In the genomic region with DNA sequence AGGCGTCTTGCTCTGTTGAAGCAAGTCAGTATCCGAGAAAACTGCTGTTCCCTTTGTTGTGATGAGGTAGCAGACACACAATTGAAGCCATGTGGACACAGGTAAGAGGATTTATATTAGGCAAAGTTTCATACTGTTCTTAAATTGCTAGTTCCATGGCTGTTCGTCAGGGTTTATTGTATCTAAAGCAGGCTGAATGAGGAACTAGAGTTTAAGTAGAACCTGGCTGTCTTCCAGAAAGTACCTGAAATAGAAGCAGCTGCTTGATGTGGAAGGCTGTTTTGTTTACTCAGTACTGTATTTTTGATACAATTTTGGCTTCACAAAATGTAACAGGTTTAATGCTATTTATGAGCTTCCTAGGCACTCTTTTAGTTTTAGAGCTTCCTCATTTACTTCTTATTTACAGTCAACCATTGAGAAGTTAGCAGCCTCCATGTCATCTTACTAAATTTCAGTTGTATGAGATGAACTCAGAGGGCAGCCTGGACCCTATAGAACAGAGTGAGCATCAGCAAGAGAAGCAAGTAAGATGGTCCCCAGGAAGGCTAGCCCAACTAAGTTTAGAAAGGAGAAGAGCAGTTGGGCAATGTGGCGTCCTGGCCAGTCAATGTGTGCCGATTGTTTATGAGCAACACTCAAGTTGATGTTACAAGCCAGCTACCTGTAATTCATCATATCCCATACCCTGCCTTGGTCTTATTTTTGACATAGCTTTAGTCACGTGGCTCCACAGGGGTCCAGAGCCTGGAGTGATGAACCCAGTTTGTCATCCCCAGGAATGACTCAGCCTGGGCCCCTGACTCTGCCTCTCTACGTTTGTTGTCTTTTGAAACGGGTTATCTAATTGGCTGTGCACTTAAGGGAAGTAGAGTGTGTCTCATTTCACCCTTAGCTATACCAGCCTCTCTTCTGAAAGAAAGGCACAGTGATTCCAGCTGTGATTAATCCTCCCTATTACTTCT, we compare ENCODE assay signal across 9 cellular contexts. TPM values are rescaled to one million over a fixed set of nuclear protein-coding genes. Genes with fewer than 3 reads are reported as not detected.
DNase-seq lines count a peak whose midpoint lies in the region; ATAC-seq and TF ChIP-seq lines count a peak whose summit lies in the region.
"Had no signal": no experiment of that assay in that cellular context is flagged by ENCODE, and none has a peak within 500 bp of the region (broad histone marks: within the 10 kb centered on the region; RNA-seq: fewer than 3 reads in every experiment).

No MANE protein-coding gene starts in this region.

- peaks cover 20% of the 10 kb centered on the region for H3K4me1 Mint-ChIP-seq in activated CD8-positive, alpha-beta memory T cell treated with anti-CD3 and anti-CD28 coated beads, Interleukin-2, amount 10 ng/mL, durations not matched to agents 7 days and 5 days

- no peaks in the 10 kb centered on the region for H3K27me3 ChIP-seq in body of pancreas
- H3K27me3 ChIP-seq: BLaER1 treated with 17β-estradiol and CSF1 and Interleukin-3, amounts not matched to agents 10 nM and 100 nM had no signal

- CTCF ChIA-PET in activated CD8-positive, alpha-beta memory T cell treated with anti-CD3 and anti-CD28 coated beads, Interleukin-2, amount 10 ng/mL, durations not matched to agents 7 days and 5 days (lab: Charles Lee), result interaction anchor here (1.0 to 1.5 kb wide), 3 partner anchors 10 to 183 kb away, joined by 5 read pairs; partner anchors contain the start of gene ARL2BP

- whole genome bisulfite sequencing in body of pancreas, 2 donors, result 49 to 57% methylated on average over 8 of the region's 8 CpGs

- H3K27ac ChIP-seq in body of pancreas (peak overlapping the region in 3 of 4 donors; percentile 20 to 52 (median 32)), coronary artery (no peak overlapping the region)
- H3K27ac ChIP-seq: BLaER1 treated with 17β-estradiol and CSF1 and Interleukin-3, amounts not matched to agents 10 nM and 100 nM had no signal

- H3K36me3 Mint-ChIP-seq in activated CD8-positive, alpha-beta memory T cell treated with anti-CD3 and anti-CD28 coated beads, Interleukin-2, amount 10 ng/mL, durations not matched to agents 7 days and 5 days, result peaks cover 48% of the 10 kb centered on the region

- H3K27ac Mint-ChIP-seq in activated CD8-positive, alpha-beta memory T cell treated with anti-CD3 and anti-CD28 coated beads, Interleukin-2, amount 10 ng/mL, durations not matched to agents 7 days and 5 days, result no peak overlapping the region

- TF ChIP-seq CTCF in body of pancreas (IDR thresholded peaks at IDR 0.05), result no peak
- no peak for TF ChIP-seq CTCF in coronary artery (IDR thresholded peaks at IDR 0.05)

- ATAC-seq in activated CD8-positive, alpha-beta memory T cell treated with anti-CD3 and anti-CD28 coated beads, Interleukin-2, amount 10 ng/mL, durations not matched to agents 7 days and 5 days, result peak; percentile 65
- ATAC-seq in body of pancreas (peak; percentile 79), HG03571 (IDR thresholded peaks at IDR 0.05; ENCODE audit: unreplicated experiment) (no peak), GM21526 (IDR thresholded peaks at IDR 0.05; ENCODE audit: low FRiP score, unreplicated experiment) (no peak)

- DNase-seq in activated CD8-positive, alpha-beta memory T cell treated with anti-CD3 and anti-CD28 coated beads, Interleukin-2, amount 10 ng/mL, durations not matched to agents 7 days and 5 days, result peak; percentile 49
- DNase-seq in activated CD8-positive, alpha-beta memory T cell treated with anti-CD3 and anti-CD28 coated beads, Interleukin-2, amount 50 U/mL, for 4 hours, result no peak
- peak; percentile 15 for DNase-seq in NCI-H2196 treated with DMSO at 0.1 percent for 48 hours (lab: John Stamatoyannopoulos, UW; ENCODE audit: unreplicated experiment)
- peak in 1 of 4 donors; percentile 29 for DNase-seq in body of pancreas
- DNase-seq in stimulated activated CD4-positive, alpha-beta T cell treated with anti-CD3 and anti-CD28 coated beads, Interleukin-4, amount 100 ng/mL, for 24 hours, result peak; percentile 13
- no peak for DNase-seq in coronary artery (ENCODE audit: low spot score)

- peaks cover 7 to 20% of the 10 kb centered on the region in 2 donors for H3K36me3 ChIP-seq in body of pancreas (replicated peaks in 1 of 2; ENCODE audit: insufficient read depth in 1 of 2, low read depth in 2 of 2)

- peaks cover 12% of the 10 kb centered on the region for H3K4me1 ChIP-seq in body of pancreas

- no peaks in the 10 kb centered on the region for H3K27me3 Mint-ChIP-seq in activated CD8-positive, alpha-beta memory T cell treated with anti-CD3 and anti-CD28 coated beads, Interleukin-2, amount 10 ng/mL, durations not matched to agents 7 days and 5 days

- intact Hi-C loops in body of pancreas (cut with DNase I), result no loop called here

- H3K9me3 Mint-ChIP-seq in activated CD8-positive, alpha-beta memory T cell treated with anti-CD3 and anti-CD28 coated beads, Interleukin-2, amount 10 ng/mL, durations not matched to agents 7 days and 5 days (ENCODE audit: low read depth), result no peaks in the 10 kb centered on the region

- no peak for TF ChIP-seq POLR2A in body of pancreas (IDR thresholded peaks at IDR 0.05)

- no peaks in the 10 kb centered on the region for H3K9me3 ChIP-seq in body of pancreas
- H3K9me3 ChIP-seq: BLaER1 treated with 17β-estradiol and CSF1 and Interleukin-3, amounts not matched to agents 10 nM and 100 nM had no signal

- no peak overlapping the region for H3K4me3 ChIP-seq in body of pancreas
- no peak overlapping the region for H3K4me3 ChIP-seq in coronary artery
- H3K4me3 ChIP-seq: BLaER1 treated with 17β-estradiol and CSF1 and Interleukin-3, amounts not matched to agents 10 nM and 100 nM had no signal

- no peak overlapping the region for H3K4me3 Mint-ChIP-seq in activated CD8-positive, alpha-beta memory T cell treated with anti-CD3 and anti-CD28 coated beads, Interleukin-2, amount 10 ng/mL, durations not matched to agents 7 days and 5 days

RNA-seq across cellular contexts. Expression of gene ARL2BP, which starts 9.6 kb away (rescaled TPM):
- 10 to 100 TPM; 24.9 to 30.2 TPM for total RNA-seq in activated CD8-positive, alpha-beta memory T cell treated with anti-CD3 and anti-CD28 coated beads, Interleukin-2, amount 10 ng/mL, durations not matched to agents 7 days and 5 days
- 10 to 100 TPM; 15.8 to 21.5 TPM for total RNA-seq in body of pancreas

RNA-seq across cellular contexts. Expression of gene PLLP, which starts 49.1 kb away (rescaled TPM):
- not detected for total RNA-seq in activated CD8-positive, alpha-beta memory T cell treated with anti-CD3 and anti-CD28 coated beads, Interleukin-2, amount 10 ng/mL, durations not matched to agents 7 days and 5 days
- total RNA-seq in body of pancreas, result 10 to 100 TPM; 32.9 to 43.2 TPM

RNA-seq across cellular contexts. Expression of gene RSPRY1, which starts 49.3 kb away (rescaled TPM):
- total RNA-seq in activated CD8-positive, alpha-beta memory T cell treated with anti-CD3 and anti-CD28 coated beads, Interleukin-2, amount 10 ng/mL, durations not matched to agents 7 days and 5 days, result 10 to 100 TPM; 32.6 to 33.7 TPM
- 10 to 100 TPM; 13.8 to 31.4 TPM for total RNA-seq in body of pancreas

RNA-seq across cellular contexts. Expression of gene PSME3IP1, which starts 49.6 kb away (rescaled TPM):
- 100 to 1,000 TPM; 118 to 124 TPM for total RNA-seq in activated CD8-positive, alpha-beta memory T cell treated with anti-CD3 and anti-CD28 coated beads, Interleukin-2, amount 10 ng/mL, durations not matched to agents 7 days and 5 days
- 10 to 100 TPM; 26.7 to 32.9 TPM for total RNA-seq in body of pancreas

Comparison
In these comparisons a context has a peak if more than half of its experiments do, and no peak if none do; other contexts are left out.
1. DNase-seq: peak in activated CD8-positive, alpha-beta memory T cell treated with anti-CD3 and anti-CD28 coated beads, Interleukin-2, amount 10 ng/mL, durations not matched to agents 7 days and 5 days (single experiment), NCI-H2196 treated with DMSO at 0.1 percent for 48 hours (single experiment) and stimulated activated CD4-positive, alpha-beta T cell treated with anti-CD3 and anti-CD28 coated beads, Interleukin-4, amount 100 ng/mL, for 24 hours (single experiment); none in activated CD8-positive, alpha-beta memory T cell treated with anti-CD3 and anti-CD28 coated beads, Interleukin-2, amount 50 U/mL, for 4 hours (single experiment) and coronary artery (single experiment).
2. ATAC-seq: peak in activated CD8-positive, alpha-beta memory T cell treated with anti-CD3 and anti-CD28 coated beads, Interleukin-2, amount 10 ng/mL, durations not matched to agents 7 days and 5 days (single experiment) and body of pancreas (single experiment); none in HG03571 (single experiment) and GM21526 (single experiment).
3. H3K27ac ChIP-seq: peak in body of pancreas (3 of 4); none in coronary artery (0 of 2).
4. RNA of gene PLLP, which starts 49.1 kb away (total RNA-seq): 32.9 to 43.2 TPM in body of pancreas; not detected in activated CD8-positive, alpha-beta memory T cell treated with anti-CD3 and anti-CD28 coated beads, Interleukin-2, amount 10 ng/mL, durations not matched to agents 7 days and 5 days; every median in the first group is over 10 times any median in the second.